In genomic region chr11:8108430-8108829, GRCh38 we compare ENCODE assay signal across 29 cellular contexts. TPM values are rescaled to one million over a fixed set of nuclear protein-coding genes. Genes with fewer than 3 reads are reported as not detected.
"Had no signal": no experiment of that assay in that cellular context is flagged by ENCODE, and none has a peak within 500 bp of the region (broad histone marks: within the 10 kb centered on the region; RNA-seq: fewer than 3 reads in every experiment).

No MANE protein-coding gene starts in this region.

- ATAC-seq: activated CD4-positive, CD25-positive, alpha-beta regulatory T cell treated with anti-CD3 and anti-CD28 coated beads, Interleukin-2, amount 50 U/mL, for 24 hours; activated CD8-positive, alpha-beta T cell treated with anti-CD3 and anti-CD28 coated beads for 36 hours; activated T-cell treated with anti-CD3 and anti-CD28 coated beads, Interleukin-2, amount 50 U/mL, for 4 hours; activated T-helper 17 cell treated with anti-CD3 and anti-CD28 coated beads, Interleukin-2, amount 50 U/mL, for 72 hours; esophagus mucosa; foreskin keratinocyte; gastroesophageal sphincter; heart right ventricle; T-helper 17 cell had no signal

- H3K36me3 ChIP-seq: brain microvascular endothelial cell had no signal

- DNase-seq: activated B cell treated with CpG ODN at 0.5 μM for 24 hours; activated CD4-positive, alpha-beta T cell treated with anti-CD3 and anti-CD28 coated beads for 48 hours; activated CD4-positive, alpha-beta T cell treated with anti-CD3 and anti-CD28 coated beads, Interleukin-2, amount 50 U/mL, for 1 hour; activated CD4-positive, alpha-beta T cell treated with anti-CD3 and anti-CD28 coated beads, Interleukin-2, amount 50 U/mL, for 48 hours; activated CD8-positive, alpha-beta memory T cell treated with anti-CD3 and anti-CD28 coated beads for 24 hours; activated CD8-positive, alpha-beta T cell treated with anti-CD3 and anti-CD28 coated beads for 36 hours; activated effector memory CD4-positive, alpha-beta T cell treated with Interleukin-2 at 50 U/mL for 16 hours; activated gamma-delta T cell treated with Interleukin-2 at 50 U/mL for 16 hours; activated naive CD4-positive, alpha-beta T cell treated with anti-CD3 and anti-CD28 coated beads, Interleukin-2, amount 50 U/mL, for 16 hours; activated naive CD4-positive, alpha-beta T cell treated with Interleukin-2 at 50 U/mL for 16 hours; activated T-cell treated with anti-CD3 and anti-CD28 coated beads, Interleukin-2, amount 50 U/mL, for 4 hours; amniotic stem cell; anterior cingulate cortex; brain microvascular endothelial cell; dorsolateral prefrontal cortex; effector memory CD4-positive, alpha-beta T cell; endodermal cell; foreskin keratinocyte; heart right ventricle; T-helper 17 cell; T1000; WERI-Rb-1 had no signal

- H3K27me3 ChIP-seq: dorsolateral prefrontal cortex, foreskin keratinocyte, gastroesophageal sphincter, heart right ventricle had no signal

- H3K4me3 ChIP-seq: coronary artery, dorsolateral prefrontal cortex, gastroesophageal sphincter, heart right ventricle had no signal

- H3K27ac ChIP-seq: brain microvascular endothelial cell, coronary artery, foreskin keratinocyte, gastroesophageal sphincter, heart right ventricle, WERI-Rb-1 had no signal

- H3K4me1 ChIP-seq: foreskin keratinocyte had no signal

- H3K9me3 ChIP-seq: gastroesophageal sphincter, heart right ventricle had no signal

- FAIRE-seq: astrocyte, bronchial epithelial cell had no signal

RNA-seq across cellular contexts. Expression of gene TUB, which starts 27.4 kb away (rescaled TPM):
- total RNA-seq: activated B cell treated with CpG ODN at 0.5 μM for 24 hours had no signal
